21 cellular contexts compared by ENCODE assay signal in the genomic region with DNA sequence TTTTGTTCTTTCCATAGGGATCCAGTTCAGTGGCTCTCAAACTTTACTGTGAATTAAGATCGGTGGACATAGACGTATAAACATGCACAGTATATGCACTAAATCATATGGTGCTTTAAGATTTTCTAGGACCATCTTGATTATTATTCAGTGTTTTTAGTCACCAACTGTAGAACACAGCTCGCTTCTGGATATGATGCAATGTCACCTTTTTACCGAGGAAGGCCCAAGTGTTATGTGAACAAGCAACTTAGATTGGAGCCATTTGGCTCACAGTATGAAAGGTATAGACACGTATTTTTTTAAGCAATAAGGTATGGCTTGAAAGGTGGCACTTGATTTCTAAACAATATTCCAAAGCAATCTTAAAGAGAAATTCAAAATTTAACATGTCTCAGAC.
A peak's percentile ranks its signal among the peaks of the same experiment; 100 is the strongest.
DNase-seq lines count a peak whose midpoint lies in the region; ATAC-seq, FAIRE-seq and TF ChIP-seq lines count a peak whose summit lies in the region.
"Had no signal": no experiment of that assay in that cellular context is flagged by ENCODE, and none has a peak within 500 bp of the region (broad histone marks: within the 10 kb centered on the region; RNA-seq: fewer than 3 reads in every experiment).

No MANE protein-coding gene starts in this region.

- H3K4me2 ChIP-seq in HepG2 (ENCODE audit: low read depth, low read length) (no peak overlapping the region), K562 (ENCODE audit: insufficient read depth, low read length) (no peak overlapping the region)
- H3K4me2 ChIP-seq: A549; BLaER1 treated with 17β-estradiol and CSF1 and Interleukin-3, amounts not matched to agents 10 nM and 100 nM had no signal

- no peak for FAIRE-seq in HepG2 (lab: Jason Lieb, UNC)
- FAIRE-seq in K562 (lab: Jason Lieb, UNC) = no peak
- FAIRE-seq: A549, D721Med, G401.6, GM12891, GM19239 had no signal

- DNase-seq in HepG2 (ENCODE audit: low spot score) = no peak
- DNase-seq in right lobe of liver = no peak
- DNase-seq in K562 (ENCODE audit: extremely low read depth in 1 of 4, low spot score in 3 of 4) = no peak
- DNase-seq in stimulated activated naive B cell treated with anti-CD40 and anti-IgM and Interleukin-4, amounts not matched to agents 10 μg/mL and 1 μg/mL and 100 μg/mL, for 72 hours = no peak
- no peak for DNase-seq in NCI-H748 treated with DMSO at 0.1 percent for 48 hours (lab: John Stamatoyannopoulos, UW)
- no peak for DNase-seq in amniotic stem cell (lab: John Stamatoyannopoulos, UW)
- DNase-seq: AML-193; Caco-2; Calu3; CD4-positive, alpha-beta T cell; CD8-positive, alpha-beta T cell; GF-D8 had no signal

- H2AFZ ChIP-seq in HepG2 (ENCODE audit: low read length) (no peak overlapping the region), K562 (ENCODE audit: low read depth, low read length) (no peak overlapping the region)

- peaks cover 45 to 68% of the 10 kb centered on the region in 2 donors for H3K4me1 Mint-ChIP-seq in stimulated activated naive B cell treated with anti-CD40 and anti-IgM and Interleukin-4, amounts not matched to agents 10 μg/mL and 1 μg/mL and 100 μg/mL, for 72 hours

- H3K27ac ChIP-seq in HepG2 (ENCODE audit: extremely low read length, insufficient read depth, low read length) (no peak overlapping the region), right lobe of liver (no peak overlapping the region), K562 (ENCODE audit: extremely low read depth, low read depth, low read length) (no peak overlapping the region)
- H3K27ac ChIP-seq: 22Rv1; A549; BLaER1 treated with 17β-estradiol and CSF1 and Interleukin-3, amounts not matched to agents 10 nM and 100 nM; C4-2B had no signal

- no peaks in the 10 kb centered on the region for H3K36me3 ChIP-seq in HepG2 (replicated peaks in 1 of 2; ENCODE audit: control insufficient read depth in 1 of 2, insufficient read depth in 2 of 2, low read length in 2 of 2)
- H3K36me3 ChIP-seq in right lobe of liver = no peaks in the 10 kb centered on the region
- H3K36me3 ChIP-seq in K562 (ENCODE audit: control insufficient read depth, insufficient read depth, low read length) = no peaks in the 10 kb centered on the region

- POLR2A ChIA-PET in HepG2 (lab: Yijun Ruan, JAX) (no interaction called here), K562 (lab: Yijun Ruan, JAX) (interaction anchor here (0.6 to 0.9 kb wide), 2 partner anchors 24 to 93 kb away, joined by 3 read pairs; no protein-coding TSS in a partner anchor)

- no TSS peak for BruUV-seq in HepG2 (replicated peaks; lab: Mats Ljungman, UMichigan)
- BruUV-seq in K562 (replicated peaks; lab: Mats Ljungman, UMichigan) = no TSS peak

- no peak for TF ChIP-seq CTCF in HepG2 (CRISPR knock-in tag; IDR thresholded peaks at IDR 0.05)
- no peak for TF ChIP-seq CTCF in right lobe of liver (IDR thresholded peaks at IDR 0.05)
- TF ChIP-seq CTCF in K562 (IDR thresholded peaks at IDR 0.05 in 2 of 3, conservative IDR thresholded peaks at IDR 0.05 in 1 of 3; ENCODE audit: insufficient read depth in 2 of 3, low read depth in 1 of 3, low read length in 3 of 3) = no peak

- no peaks in the 10 kb centered on the region for H3K9me1 ChIP-seq in K562 (ENCODE audit: control insufficient read depth, insufficient read depth, low read length)

- H3K27ac Mint-ChIP-seq in stimulated activated naive B cell treated with anti-CD40 and anti-IgM and Interleukin-4, amounts not matched to agents 10 μg/mL and 1 μg/mL and 100 μg/mL, for 72 hours = peak overlapping the region; percentile 9
- H3K27ac Mint-ChIP-seq: B cell; CD4-positive, alpha-beta T cell; CD8-positive, alpha-beta T cell had no signal

- CTCF ChIA-PET in HepG2 (lab: Yijun Ruan, JAX; ENCODE audit: low intra/inter-chr PET ratio, low total read pairs) (no interaction called here), K562 (lab: Yijun Ruan, JAX; ENCODE audit: low intra/inter-chr PET ratio) (no interaction called here)

- in situ Hi-C loops in HepG2 (cut with HindIII; ENCODE audit: extremely low pct_ligation_motif_present, low pct_unique_long_range_greater_than_20kb) = no loop called here
- in situ Hi-C loops in K562 (cut with MboI) = no loop called here

- H3K4me3 Mint-ChIP-seq in stimulated activated naive B cell treated with anti-CD40 and anti-IgM and Interleukin-4, amounts not matched to agents 10 μg/mL and 1 μg/mL and 100 μg/mL, for 72 hours = no peak overlapping the region
- H3K4me3 Mint-ChIP-seq: B cell; CD4-positive, alpha-beta T cell; CD8-positive, alpha-beta T cell had no signal

- H4K20me1 ChIP-seq in HepG2 (ENCODE audit: insufficient read depth, low read length) = no peaks in the 10 kb centered on the region
- no peaks in the 10 kb centered on the region for H4K20me1 ChIP-seq in K562 (replicated peaks; ENCODE audit: control insufficient read depth, insufficient read depth, low read length)

- TF ChIP-seq POLR2A in HepG2 (IDR thresholded peaks at IDR 0.05; ENCODE audit: insufficient read depth in 1 of 2, low read depth in 2 of 2, low read length in 2 of 2) (no peak), right lobe of liver (IDR thresholded peaks at IDR 0.05) (no peak), K562 (conservative IDR thresholded peaks at IDR 0.05) (no peak)

- H3K4me1 ChIP-seq in HepG2 (ENCODE audit: insufficient read depth, low read length) (no peaks in the 10 kb centered on the region), right lobe of liver (no peaks in the 10 kb centered on the region), K562 (replicated peaks in 1 of 2; ENCODE audit: control insufficient read depth in 2 of 2, insufficient read depth in 2 of 2, low read length in 2 of 2) (no peaks in the 10 kb centered on the region; a peak in 1 of 5 replicates)
- H3K4me1 ChIP-seq: A549, Caco-2 had no signal

- intact Hi-C loops in HepG2 (cut with micrococcal nuclease; ENCODE audit: unreplicated experiment) (no loop called here), right lobe of liver (cut with DNase I) (no loop called here), K562 (cut with micrococcal nuclease) (no loop called here)

- H3K36me3 Mint-ChIP-seq in stimulated activated naive B cell treated with anti-CD40 and anti-IgM and Interleukin-4, amounts not matched to agents 10 μg/mL and 1 μg/mL and 100 μg/mL, for 72 hours = no peaks in the 10 kb centered on the region
- H3K36me3 Mint-ChIP-seq: CD8-positive, alpha-beta T cell had no signal

- H3K4me3 ChIP-seq in HepG2 (replicated peaks in 1 of 3; ENCODE audit: insufficient read depth in 1 of 3, low read depth in 2 of 3, low read length in 3 of 3) (no peak overlapping the region), right lobe of liver (no peak overlapping the region), K562 (no peak overlapping the region)
- H3K4me3 ChIP-seq: A549; BLaER1 treated with 17β-estradiol and CSF1 and Interleukin-3, amounts not matched to agents 10 nM and 100 nM had no signal

- H3K9ac ChIP-seq in HepG2 (ENCODE audit: insufficient read depth, low read depth, low read length) (no peak overlapping the region), K562 (ENCODE audit: insufficient read depth in 1 of 2, low read depth in 2 of 2, low read length in 2 of 2) (no peak overlapping the region)
- H3K9ac ChIP-seq: BLaER1 treated with 17β-estradiol and CSF1 and Interleukin-3, amounts not matched to agents 10 nM and 100 nM had no signal

- H3K9me3 ChIP-seq in HepG2 (ENCODE audit: low read length) = no peaks in the 10 kb centered on the region
- H3K9me3 ChIP-seq in right lobe of liver = no peaks in the 10 kb centered on the region
- no peaks in the 10 kb centered on the region for H3K9me3 ChIP-seq in K562 (replicated peaks; ENCODE audit: control insufficient read depth, insufficient read depth, low read depth, low read length)
- H3K9me3 ChIP-seq: A549; BLaER1 treated with 17β-estradiol and CSF1 and Interleukin-3, amounts not matched to agents 10 nM and 100 nM; Caco-2 had no signal

- TF ChIP-seq EP300 in HepG2 (IDR thresholded peaks at IDR 0.05; ENCODE audit: low read depth in 2 of 2, low read length in 2 of 2) (no peak), HepG2 (CRISPR knock-in tag; IDR thresholded peaks at IDR 0.05; ENCODE audit: borderline replicate concordance) (no peak), K562 (IDR thresholded peaks at IDR 0.05; ENCODE audit: low read length) (no peak)

- ATAC-seq in HepG2 (no peak), right lobe of liver (no peak), K562 (no peak; the same call in 2 of the 3 replicates)
- no peak for ATAC-seq in stimulated activated naive B cell treated with anti-CD40 and anti-IgM and Interleukin-4, amounts not matched to agents 10 μg/mL and 1 μg/mL and 100 μg/mL, for 72 hours (replicated peaks)
- ATAC-seq: A549; CD8-positive, alpha-beta T cell had no signal

- WGBS in HepG2 (ENCODE audit: low lambda C conversion rate) = 34% methylated on average over 5 of the region's 5 CpGs
- 85% methylated on average over 5 of the region's 5 CpGs for WGBS in right lobe of liver (ENCODE audit: insufficient coverage, low coverage, low lambda C conversion rate, missing lambda C conversion rate)
- 14% methylated on average over 5 of the region's 5 CpGs for WGBS in K562 (ENCODE audit: insufficient coverage, low coverage, missing lambda C conversion rate)

- no peaks in the 10 kb centered on the region; a peak in 2 of 5 replicates for H3K27me3 ChIP-seq in HepG2 (ENCODE audit: control insufficient read depth in 1 of 2, insufficient read depth in 2 of 2, low read length in 2 of 2)
- no peaks in the 10 kb centered on the region for H3K27me3 ChIP-seq in right lobe of liver
- H3K27me3 ChIP-seq in K562 (ENCODE audit: control insufficient read depth in 2 of 2, insufficient read depth in 2 of 2, low read length in 2 of 2) = peaks cover 0 to 5% of the 10 kb centered on the region in 2 experiments; a peak in 3 of 5 replicates
- H3K27me3 ChIP-seq: BLaER1 treated with 17β-estradiol and CSF1 and Interleukin-3, amounts not matched to agents 10 nM and 100 nM had no signal

- H3K79me2 ChIP-seq in HepG2 (ENCODE audit: insufficient read depth, low read length) = no peaks in the 10 kb centered on the region
- no peaks in the 10 kb centered on the region for H3K79me2 ChIP-seq in K562 (ENCODE audit: control insufficient read depth, insufficient read depth, low read length)

- H3K27me3 Mint-ChIP-seq in stimulated activated naive B cell treated with anti-CD40 and anti-IgM and Interleukin-4, amounts not matched to agents 10 μg/mL and 1 μg/mL and 100 μg/mL, for 72 hours = no peaks in the 10 kb centered on the region
- H3K27me3 Mint-ChIP-seq: B cell; CD4-positive, alpha-beta T cell had no signal

- TF ChIP-seq RAD21 in HepG2 (CRISPR knock-in tag; IDR thresholded peaks at IDR 0.05) (no peak), K562 (CRISPR knock-in tag; conservative IDR thresholded peaks at IDR 0.05 in 1 of 2, IDR thresholded peaks at IDR 0.05 in 1 of 2) (no peak)

- H3K9me3 Mint-ChIP-seq in stimulated activated naive B cell treated with anti-CD40 and anti-IgM and Interleukin-4, amounts not matched to agents 10 μg/mL and 1 μg/mL and 100 μg/mL, for 72 hours = no peaks in the 10 kb centered on the region
- H3K9me3 Mint-ChIP-seq: CD4-positive, alpha-beta T cell; CD8-positive, alpha-beta T cell had no signal

TF ChIP-seq in HepG2, 621 proteins besides CTCF, POLR2A, EP300 and RAD21 (continues in another document):
- no peak for TF ChIP-seq CBX2 (IDR thresholded peaks at IDR 0.05; ENCODE audit: low read depth, low read length)
- TF ChIP-seq CBX2 (CRISPR knock-in tag; IDR thresholded peaks at IDR 0.05; ENCODE audit: low read depth) = no peak

TF ChIP-seq in K562, 482 proteins besides CTCF, POLR2A, EP300 and RAD21 (continues in another document):
- peak; percentile 67 for TF ChIP-seq CEBPG (CRISPR knock-in tag; IDR thresholded peaks at IDR 0.05)
- TF ChIP-seq CEBPG (tag; conservative IDR thresholded peaks at IDR 0.05 in 1 of 2, IDR thresholded peaks at IDR 0.05 in 1 of 2) = peak; percentile 85 to 87
